Comparison of ENCODE assay signal across 1 cellular context in the genomic region with DNA sequence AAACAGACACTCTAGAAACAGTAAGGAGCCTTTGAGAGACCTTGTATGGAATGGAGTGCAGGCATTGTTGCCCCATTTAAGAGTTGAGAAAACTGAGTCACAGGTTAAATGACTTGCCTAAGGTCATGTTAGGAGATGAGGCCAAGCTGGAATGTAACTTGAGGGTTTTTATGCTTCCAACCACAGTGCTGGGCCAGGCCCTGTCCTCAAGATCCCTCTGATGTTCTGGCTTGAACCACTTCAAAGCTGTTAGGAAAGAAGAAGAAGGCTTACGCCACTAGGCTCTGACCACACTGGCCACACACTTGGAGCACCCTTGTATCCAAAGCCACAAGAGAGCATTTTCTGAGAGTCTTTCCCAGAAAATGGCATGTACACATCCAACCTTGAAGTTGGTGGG.
TF ChIP-seq lines count a peak whose summit lies in the region.

No MANE protein-coding gene starts in this region.

TF ChIP-seq in GM12878, 131 proteins besides CTCF, POLR2A, EP300 and RAD21 (continued from another document):
- TF ChIP-seq, protein P1, sequence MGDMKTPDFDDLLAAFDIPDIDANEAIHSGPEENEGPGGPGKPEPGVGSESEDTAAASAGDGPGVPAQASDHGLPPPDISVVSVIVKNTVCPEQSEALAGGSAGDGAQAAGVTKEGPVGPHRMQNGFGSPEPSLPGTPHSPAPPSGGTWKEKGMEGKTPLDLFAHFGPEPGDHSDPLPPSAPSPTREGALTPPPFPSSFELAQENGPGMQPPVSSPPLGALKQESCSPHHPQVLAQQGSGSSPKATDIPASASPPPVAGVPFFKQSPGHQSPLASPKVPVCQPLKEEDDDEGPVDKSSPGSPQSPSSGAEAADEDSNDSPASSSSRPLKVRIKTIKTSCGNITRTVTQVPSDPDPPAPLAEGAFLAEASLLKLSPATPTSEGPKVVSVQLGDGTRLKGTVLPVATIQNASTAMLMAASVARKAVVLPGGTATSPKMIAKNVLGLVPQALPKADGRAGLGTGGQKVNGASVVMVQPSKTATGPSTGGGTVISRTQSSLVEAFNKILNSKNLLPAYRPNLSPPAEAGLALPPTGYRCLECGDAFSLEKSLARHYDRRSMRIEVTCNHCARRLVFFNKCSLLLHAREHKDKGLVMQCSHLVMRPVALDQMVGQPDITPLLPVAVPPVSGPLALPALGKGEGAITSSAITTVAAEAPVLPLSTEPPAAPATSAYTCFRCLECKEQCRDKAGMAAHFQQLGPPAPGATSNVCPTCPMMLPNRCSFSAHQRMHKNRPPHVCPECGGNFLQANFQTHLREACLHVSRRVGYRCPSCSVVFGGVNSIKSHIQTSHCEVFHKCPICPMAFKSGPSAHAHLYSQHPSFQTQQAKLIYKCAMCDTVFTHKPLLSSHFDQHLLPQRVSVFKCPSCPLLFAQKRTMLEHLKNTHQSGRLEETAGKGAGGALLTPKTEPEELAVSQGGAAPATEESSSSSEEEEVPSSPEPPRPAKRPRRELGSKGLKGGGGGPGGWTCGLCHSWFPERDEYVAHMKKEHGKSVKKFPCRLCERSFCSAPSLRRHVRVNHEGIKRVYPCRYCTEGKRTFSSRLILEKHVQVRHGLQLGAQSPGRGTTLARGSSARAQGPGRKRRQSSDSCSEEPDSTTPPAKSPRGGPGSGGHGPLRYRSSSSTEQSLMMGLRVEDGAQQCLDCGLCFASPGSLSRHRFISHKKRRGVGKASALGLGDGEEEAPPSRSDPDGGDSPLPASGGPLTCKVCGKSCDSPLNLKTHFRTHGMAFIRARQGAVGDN (IDR thresholded peaks at IDR 0.05) = no peak
- 0 out of 2 replicates have a peak, but pooled peaks have one; percentile 33 for TF ChIP-seq RUNX3 (IDR thresholded peaks at IDR 0.05; ENCODE audit: low read length)
